ENCODE assay signal across 35 cellular contexts in the genomic region with DNA sequence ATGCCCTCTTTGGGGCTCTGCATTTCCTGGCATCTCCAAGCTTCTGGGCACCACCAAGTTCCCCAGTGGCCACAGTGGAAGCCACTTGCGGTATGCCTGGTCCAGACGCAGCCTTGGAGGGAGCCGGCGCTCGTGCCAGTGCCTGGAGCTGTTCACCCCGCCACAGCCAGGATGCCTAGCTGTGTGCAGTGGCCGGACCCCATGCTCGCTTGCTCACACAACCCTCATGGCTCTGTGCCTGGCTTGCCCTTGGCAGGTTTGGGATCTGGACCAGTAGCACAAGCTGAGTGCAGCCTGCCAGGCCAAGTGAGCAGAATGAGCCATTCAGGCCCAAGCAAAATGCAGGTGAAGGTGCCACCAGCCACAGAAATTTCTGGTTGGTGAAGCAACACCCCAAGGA.
"Had no signal": no experiment of that assay in that cellular context is flagged by ENCODE, and none has a peak within 500 bp of the region (broad histone marks: within the 10 kb centered on the region; RNA-seq: fewer than 3 reads in every experiment).

No MANE protein-coding gene starts in this region.

- H3K9me3 Mint-ChIP-seq: activated T-helper 17 cell treated with anti-CD3 and anti-CD28 coated beads, Interleukin-2, amount 50 U/mL, for 72 hours; central memory CD8-positive, alpha-beta T cell had no signal

- H3K27ac Mint-ChIP-seq: activated B cell treated with CpG ODN at 0.5 μM for 24 hours; activated CD8-positive, alpha-beta T cell treated with anti-CD3 and anti-CD28 coated beads for 36 hours; activated naive CD8-positive, alpha-beta T cell; activated T-helper 17 cell treated with anti-CD3 and anti-CD28 coated beads, Interleukin-2, amount 50 U/mL, for 72 hours; effector memory CD8-positive, alpha-beta T cell; T-helper 17 cell; T-helper 2 cell treated with Interferon-gamma antibody and Interleukin-4, amounts not matched to agents 5 μg/mL and 100 μg/mL, for 36 hours had no signal

- H3K36me3 Mint-ChIP-seq: activated naive CD8-positive, alpha-beta T cell had no signal

- ATAC-seq: activated CD4-positive, CD25-positive, alpha-beta regulatory T cell treated with anti-CD3 and anti-CD28 coated beads, Interleukin-2, amount 50 U/mL, for 24 hours; activated CD8-positive, alpha-beta T cell treated with anti-CD3 and anti-CD28 coated beads for 36 hours; activated T-cell treated with anti-CD3 and anti-CD28 coated beads, Interleukin-2, amount 50 U/mL, for 4 hours; activated T-helper 17 cell treated with anti-CD3 and anti-CD28 coated beads, Interleukin-2, amount 50 U/mL, for 72 hours; effector memory CD8-positive, alpha-beta T cell; foreskin keratinocyte; gastrocnemius medialis; T-helper 17 cell had no signal

- H3K36me3 ChIP-seq: brain microvascular endothelial cell, esophagus muscularis mucosa, gastrocnemius medialis, WERI-Rb-1 had no signal

- FAIRE-seq: astrocyte, bronchial epithelial cell, colon had no signal

- H3K9me3 ChIP-seq: gastrocnemius medialis had no signal

- H3K4me3 Mint-ChIP-seq: activated B cell treated with CpG ODN at 0.5 μM for 24 hours; activated CD8-positive, alpha-beta T cell treated with anti-CD3 and anti-CD28 coated beads for 36 hours; activated naive CD8-positive, alpha-beta T cell; activated T-cell treated with anti-CD3 and anti-CD28 coated beads, Interleukin-2, amount 50 U/mL, for 4 hours; activated T-helper 17 cell treated with anti-CD3 and anti-CD28 coated beads, Interleukin-2, amount 50 U/mL, for 72 hours; central memory CD8-positive, alpha-beta T cell; effector memory CD8-positive, alpha-beta T cell; T-helper 17 cell; T-helper 2 cell treated with Interferon-gamma antibody and Interleukin-4, amounts not matched to agents 5 μg/mL and 100 μg/mL, for 36 hours had no signal

- DNase-seq: activated B cell treated with CpG ODN at 0.5 μM for 24 hours; activated CD4-positive, alpha-beta T cell treated with anti-CD3 and anti-CD28 coated beads for 48 hours; activated CD4-positive, alpha-beta T cell treated with anti-CD3 and anti-CD28 coated beads, Interleukin-2, amount 50 U/mL, for 1 hour; activated CD4-positive, alpha-beta T cell treated with anti-CD3 and anti-CD28 coated beads, Interleukin-2, amount 50 U/mL, for 48 hours; activated CD8-positive, alpha-beta memory T cell treated with anti-CD3 and anti-CD28 coated beads for 24 hours; activated CD8-positive, alpha-beta T cell treated with anti-CD3 and anti-CD28 coated beads for 36 hours; activated effector memory CD4-positive, alpha-beta T cell treated with Interleukin-2 at 50 U/mL for 16 hours; activated gamma-delta T cell treated with Interleukin-2 at 50 U/mL for 16 hours; activated naive CD4-positive, alpha-beta T cell treated with anti-CD3 and anti-CD28 coated beads, Interleukin-2, amount 50 U/mL, for 16 hours; activated naive CD4-positive, alpha-beta T cell treated with Interleukin-2 at 50 U/mL for 16 hours; activated T-cell treated with anti-CD3 and anti-CD28 coated beads, Interleukin-2, amount 50 U/mL, for 4 hours; amniotic stem cell; anterior cingulate cortex; brain microvascular endothelial cell; cortex of kidney; dermis blood vessel endothelial cell; effector CD4-positive, alpha-beta T cell; effector memory CD8-positive, alpha-beta T cell; erythroblast; foreskin keratinocyte; gastrocnemius medialis; SW 1271; T-helper 1 cell; T-helper 17 cell; T1000; WERI-Rb-1 had no signal

- H3K4me1 Mint-ChIP-seq: activated B cell treated with CpG ODN at 0.5 μM for 24 hours; activated T-helper 17 cell treated with anti-CD3 and anti-CD28 coated beads, Interleukin-2, amount 50 U/mL, for 72 hours; central memory CD8-positive, alpha-beta T cell; T-helper 17 cell had no signal

- H3K4me1 ChIP-seq: esophagus muscularis mucosa, foreskin keratinocyte, gastrocnemius medialis had no signal

- H3K27ac ChIP-seq: brain microvascular endothelial cell, esophagus muscularis mucosa, foreskin keratinocyte, gastrocnemius medialis, WERI-Rb-1 had no signal

- H3K27me3 ChIP-seq: brain microvascular endothelial cell, esophagus muscularis mucosa, foreskin keratinocyte, gastrocnemius medialis had no signal

- H3K4me3 ChIP-seq: esophagus muscularis mucosa, gastrocnemius medialis had no signal

- H3K27me3 Mint-ChIP-seq: activated B cell treated with CpG ODN at 0.5 μM for 24 hours; activated CD8-positive, alpha-beta T cell treated with anti-CD3 and anti-CD28 coated beads for 36 hours; T-helper 17 cell had no signal
